In genomic region chr16:30747799-30748633, GRCh38 we compare ENCODE assay signal across 8 cellular contexts. TPM values are rescaled to one million over a fixed set of nuclear protein-coding genes. Genes with fewer than 3 reads are reported as not detected.
A peak's percentile ranks its signal among the peaks of the same experiment; 100 is the strongest.
DNase-seq lines count a peak whose midpoint lies in the region; ATAC-seq and TF ChIP-seq lines count a peak whose summit lies in the region.

Gene PHKG2, plus strand, starts transcription at chr16:30748425. Its CDS starts 396 bp downstream, at chr16:30748821.

- H3K36me3 Mint-ChIP-seq in dendritic cell treated with granulocyte-macrophage colony-stimulating factor and Interleukin-4, amounts not matched to agents 40 ng/mL and 50 ng/mL, for 4 days (ENCODE audit: low read depth), result peaks cover 72% of the 10 kb centered on the region

- H3K4me3 Mint-ChIP-seq in dendritic cell treated with granulocyte-macrophage colony-stimulating factor and Interleukin-4, amounts not matched to agents 40 ng/mL and 50 ng/mL, for 4 days, result peak within 1 kb of the TSS; percentile 98

- no peak for TF ChIP-seq CTCF in C4-2B (conservative IDR thresholded peaks at IDR 0.05)

- intact Hi-C loops in dendritic cell treated with granulocyte-macrophage colony-stimulating factor and Interleukin-4, amounts not matched to agents 40 ng/mL and 50 ng/mL, for 4 days (cut with micrococcal nuclease), result loop anchor here (1.0 kb wide), 3 partner anchors 13 to 66 kb away; no protein-coding TSS in a partner anchor

- peak; percentile 99 for DNase-seq in NCI-H774 (lab: John Stamatoyannopoulos, UW)
- DNase-seq in activated CD4-positive, alpha-beta T cell treated with anti-CD3 and anti-CD28 coated beads, Interleukin-2, amount 50 U/mL, for 4 hours, result peak; percentile 89
- peak; percentile 100 for DNase-seq in left lobe of liver (ENCODE audit: low spot score)
- DNase-seq in stimulated activated CD4-positive, alpha-beta T cell treated with anti-CD3 and anti-CD28 coated beads, Interleukin-2, amount 100 ng/mL, for 4 hours (ENCODE audit: low read depth), result peak; percentile 83

- ATAC-seq in GM19395 (IDR thresholded peaks at IDR 0.05; ENCODE audit: unreplicated experiment), result peak; percentile 98
- ATAC-seq in HG03565 (IDR thresholded peaks at IDR 0.05; ENCODE audit: unreplicated experiment), result peak; percentile 94
- ATAC-seq in left lobe of liver, result peak; percentile 93

- H3K27ac Mint-ChIP-seq in dendritic cell treated with granulocyte-macrophage colony-stimulating factor and Interleukin-4, amounts not matched to agents 40 ng/mL and 50 ng/mL, for 4 days, result peak within 1 kb of the TSS; percentile 92

- peaks cover 57% of the 10 kb centered on the region for H3K4me1 Mint-ChIP-seq in dendritic cell treated with granulocyte-macrophage colony-stimulating factor and Interleukin-4, amounts not matched to agents 40 ng/mL and 50 ng/mL, for 4 days (ENCODE audit: low read depth)

- no peaks in the 10 kb centered on the region for H3K9me3 Mint-ChIP-seq in dendritic cell treated with granulocyte-macrophage colony-stimulating factor and Interleukin-4, amounts not matched to agents 40 ng/mL and 50 ng/mL, for 4 days

- H3K27ac ChIP-seq in C4-2B, result peak within 1 kb of the TSS; percentile 78

- H3K27me3 Mint-ChIP-seq in dendritic cell treated with granulocyte-macrophage colony-stimulating factor and Interleukin-4, amounts not matched to agents 40 ng/mL and 50 ng/mL, for 4 days, result no peaks in the 10 kb centered on the region

RNA-seq across cellular contexts. Expression of gene PHKG2, which starts in this region (rescaled TPM):
- total RNA-seq in left lobe of liver, result 23.0 TPM

Comparison
In these comparisons a context has a peak if more than half of its experiments do, and no peak if none do; other contexts are left out.
1. Peak in every context shown above with its lines: DNase-seq, ATAC-seq and H3K27ac ChIP-seq.